13 cellular contexts compared by ENCODE assay signal in the genomic region with DNA sequence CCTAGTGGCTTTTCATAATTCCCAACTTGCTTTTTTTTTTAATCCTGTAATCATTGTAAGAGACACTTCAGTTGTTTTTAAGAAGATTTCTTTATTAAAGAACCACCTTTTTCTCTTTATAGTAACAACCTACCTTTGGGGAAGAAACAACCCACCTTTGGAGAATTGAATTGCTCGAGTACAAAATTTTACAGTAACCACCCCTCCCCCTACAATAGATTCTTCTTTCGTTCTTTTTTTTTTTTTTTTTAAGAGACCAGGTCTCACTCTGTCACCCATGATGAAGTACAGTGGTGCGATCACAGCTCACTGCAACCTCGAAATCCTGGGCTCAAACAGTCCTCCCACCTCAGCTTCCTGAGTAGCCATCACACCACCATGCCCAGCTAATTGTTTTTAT. TPM values are rescaled to one million over a fixed set of nuclear protein-coding genes. Genes with fewer than 3 reads are reported as not detected.
A peak's percentile ranks its signal among the peaks of the same experiment; 100 is the strongest.
DNase-seq lines count a peak whose midpoint lies in the region; ATAC-seq and TF ChIP-seq lines count a peak whose summit lies in the region.
"Had no signal": no experiment of that assay in that cellular context is flagged by ENCODE, and none has a peak within 500 bp of the region (broad histone marks: within the 10 kb centered on the region; RNA-seq: fewer than 3 reads in every experiment).

No MANE protein-coding gene starts in this region.

- BruUV-seq in PC-3 (replicated peaks; lab: Mats Ljungman, UMichigan) = no TSS peak

- H2AFZ ChIP-seq in PC-3 (ENCODE audit: low read length) = no peak overlapping the region

- TF ChIP-seq POLR2A in gastrocnemius medialis (IDR thresholded peaks at IDR 0.05) = no peak

- H3K27me3 ChIP-seq in PC-3 (ENCODE audit: low read length) (no peaks in the 10 kb centered on the region), endodermal cell (ENCODE audit: control insufficient read depth, insufficient read depth, low read length, poor library complexity, severe bottlenecking) (no peaks in the 10 kb centered on the region), gastrocnemius medialis (no peaks in the 10 kb centered on the region)

- H3K9ac ChIP-seq in PC-3 (ENCODE audit: low read length) = no peak overlapping the region; the same call in 1 of the 2 replicates
- no peak overlapping the region for H3K9ac ChIP-seq in endodermal cell (ENCODE audit: extremely low read depth, low read length, poor library complexity, severe bottlenecking)
- H3K9ac ChIP-seq: KMS-11 had no signal

- CTCF ChIA-PET in activated CD8-positive, alpha-beta memory T cell treated with anti-CD3 and anti-CD28 coated beads, Interleukin-2, amount 10 ng/mL, durations not matched to agents 7 days and 5 days (lab: Charles Lee) = interaction anchor here (1.3 to 2.1 kb wide), 2 partner anchors 9 to 14 kb away, joined by 3 to 18 read pairs; a partner anchor contains a TSS
- CTCF ChIA-PET in PC-3 (lab: Charles Lee) = no interaction called here

- H3K4me3 Mint-ChIP-seq in activated CD8-positive, alpha-beta memory T cell treated with anti-CD3 and anti-CD28 coated beads, Interleukin-2, amount 10 ng/mL, durations not matched to agents 7 days and 5 days = peak overlapping the region; percentile 91
- H3K4me3 Mint-ChIP-seq in endodermal cell = peak overlapping the region; percentile 99

- H3K4me1 ChIP-seq in PC-3 (ENCODE audit: insufficient read depth, low read length) (peaks cover 12% of the 10 kb centered on the region), endodermal cell (ENCODE audit: control insufficient read depth, insufficient read depth, low read length) (peaks cover 4% of the 10 kb centered on the region), gastrocnemius medialis (peaks cover 55 to 60% of the 10 kb centered on the region in 2 donors)

- POLR2A ChIA-PET in PC-3 (lab: Charles Lee; ENCODE audit: unreplicated experiment) = no interaction called here

- TF ChIP-seq CTCF in PC-3 (conservative IDR thresholded peaks at IDR 0.05; ENCODE audit: low read depth, low read length) (no peak), endodermal cell (conservative IDR thresholded peaks at IDR 0.05) (no peak), gastrocnemius medialis (IDR thresholded peaks at IDR 0.05 in 4 of 5, conservative IDR thresholded peaks at IDR 0.05 in 1 of 5) (no peak), GM10266 (IDR thresholded peaks at IDR 0.05; ENCODE audit: control insufficient read depth, insufficient read depth, low read depth, missing control alignments) (no peak)

- H3K27ac ChIP-seq in PC-3 (ENCODE audit: low read length) (no peak overlapping the region), endodermal cell (ENCODE audit: low read depth, low read length) (no peak overlapping the region), gastrocnemius medialis (peak overlapping the region in 3 of 4 donors; percentile 90 to 95 (median 94))
- H3K27ac ChIP-seq: epithelial cell of prostate, KMS-11 had no signal

- peaks cover 96% of the 10 kb centered on the region for H3K79me2 ChIP-seq in PC-3 (ENCODE audit: low read length)

- WGBS in endodermal cell (ENCODE audit: insufficient coverage in 1 of 2, insufficient read length in 1 of 2), 2 experiments = 95 to 100% methylated on average over 2 to 4 of the region's 4 CpGs

- in situ Hi-C loops in gastrocnemius medialis (cut with MboI; ENCODE audit: low sequenced_read_pairs in 4 of 4) = loop anchor here in 1 of 4 donors (10.0 kb wide), 1 partner anchor 207 kb away; a partner anchor contains a TSS

- H3K36me3 ChIP-seq in PC-3 (ENCODE audit: low read depth, low read length) = peaks cover 16% of the 10 kb centered on the region
- peaks cover 34% of the 10 kb centered on the region for H3K36me3 ChIP-seq in endodermal cell (ENCODE audit: control insufficient read depth, insufficient read depth, low read length)
- H3K36me3 ChIP-seq in gastrocnemius medialis = peaks cover 0 to 12% of the 10 kb centered on the region in 2 donors

- H3K27ac Mint-ChIP-seq in activated CD8-positive, alpha-beta memory T cell treated with anti-CD3 and anti-CD28 coated beads, Interleukin-2, amount 10 ng/mL, durations not matched to agents 7 days and 5 days = peak overlapping the region; percentile 68
- no peak overlapping the region for H3K27ac Mint-ChIP-seq in endodermal cell

- H3K9me3 Mint-ChIP-seq in activated CD8-positive, alpha-beta memory T cell treated with anti-CD3 and anti-CD28 coated beads, Interleukin-2, amount 10 ng/mL, durations not matched to agents 7 days and 5 days (ENCODE audit: low read depth) = no peaks in the 10 kb centered on the region
- H3K9me3 Mint-ChIP-seq in endodermal cell = no peaks in the 10 kb centered on the region

- no peaks in the 10 kb centered on the region for H3K9me2 ChIP-seq in PC-3 (replicated peaks; ENCODE audit: low read length)

- no peaks in the 10 kb centered on the region for H3K27me3 Mint-ChIP-seq in activated CD8-positive, alpha-beta memory T cell treated with anti-CD3 and anti-CD28 coated beads, Interleukin-2, amount 10 ng/mL, durations not matched to agents 7 days and 5 days
- H3K27me3 Mint-ChIP-seq in endodermal cell (ENCODE audit: insufficient read depth) = no peaks in the 10 kb centered on the region

- H3K36me3 Mint-ChIP-seq in activated CD8-positive, alpha-beta memory T cell treated with anti-CD3 and anti-CD28 coated beads, Interleukin-2, amount 10 ng/mL, durations not matched to agents 7 days and 5 days = peaks cover 10% of the 10 kb centered on the region
- H3K36me3 Mint-ChIP-seq in endodermal cell (ENCODE audit: low read depth) = peaks cover 16% of the 10 kb centered on the region

- no peak for DNase-seq in activated CD8-positive, alpha-beta memory T cell treated with anti-CD3 and anti-CD28 coated beads, Interleukin-2, amount 10 ng/mL, durations not matched to agents 7 days and 5 days
- no peak for DNase-seq in activated CD8-positive, alpha-beta memory T cell treated with anti-CD3 and anti-CD28 coated beads for 24 hours
- DNase-seq in PC-3 = no peak
- no peak for DNase-seq in endodermal cell
- no peak for DNase-seq in gastrocnemius medialis
- no peak for DNase-seq in GM10266 (ENCODE audit: extremely low spot score)
- no peak for DNase-seq in NAMALWA (ENCODE audit: low spot score)
- no peak for DNase-seq in A172 (ENCODE audit: low spot score)
- DNase-seq: GF-D8; NCI-H226; stimulated activated CD4-positive, alpha-beta T cell treated with anti-CD3 and anti-CD28 coated beads, Interleukin-15, amount 100 ng/mL, for 24 hours had no signal

- peaks cover 64% of the 10 kb centered on the region for H3K4me1 Mint-ChIP-seq in activated CD8-positive, alpha-beta memory T cell treated with anti-CD3 and anti-CD28 coated beads, Interleukin-2, amount 10 ng/mL, durations not matched to agents 7 days and 5 days
- H3K4me1 Mint-ChIP-seq in endodermal cell = peaks cover 12% of the 10 kb centered on the region

- peak overlapping the region; percentile 97 for H3K4me2 ChIP-seq in PC-3 (ENCODE audit: low read length)
- H3K4me2 ChIP-seq: KMS-11 had no signal

- H3K4me3 ChIP-seq in PC-3 (ENCODE audit: low read length) (peak overlapping the region; percentile 85; the same call in 1 of the 2 replicates), endodermal cell (ENCODE audit: low read length) (peak overlapping the region; percentile 100), gastrocnemius medialis (no peak overlapping the region)

- H4K20me1 ChIP-seq in PC-3 (ENCODE audit: low read length) = no peaks in the 10 kb centered on the region

- H3K9me3 ChIP-seq in PC-3 (ENCODE audit: low read length) (no peaks in the 10 kb centered on the region), endodermal cell (ENCODE audit: control insufficient read depth, low read length) (no peaks in the 10 kb centered on the region), gastrocnemius medialis (no peaks in the 10 kb centered on the region)

- no peaks in the 10 kb centered on the region for H3F3A ChIP-seq in PC-3 (ENCODE audit: low read length, unreplicated experiment)

- intact Hi-C loops in PC-3 (cut with micrococcal nuclease) (loop anchor here (5.0 kb wide), 1 partner anchor 205 kb away; a partner anchor contains a TSS), gastrocnemius medialis (cut with DNase I; ENCODE audit: low total_unique reads) (loop anchor here (5.0 kb wide), 1 partner anchor 145 kb away; a partner anchor contains a TSS)

- ATAC-seq in activated CD8-positive, alpha-beta memory T cell treated with anti-CD3 and anti-CD28 coated beads, Interleukin-2, amount 10 ng/mL, durations not matched to agents 7 days and 5 days = no peak
- ATAC-seq in PC-3 (no peak), gastrocnemius medialis (no peak)

RNA-seq across cellular contexts. Expression of a gene that starts 2.1 kb away (rescaled TPM):
- 10 to 100 TPM; 17.9 to 20.9 TPM for total RNA-seq in activated CD8-positive, alpha-beta memory T cell treated with anti-CD3 and anti-CD28 coated beads, Interleukin-2, amount 10 ng/mL, durations not matched to agents 7 days and 5 days
- total RNA-seq in PC-3 (2014; rRNA removed) (17.9 and 18.4 TPM in 2 replicates), endodermal cell (10 to 100 TPM; 26.8 to 29.2 TPM), gastrocnemius medialis (10 to 100 TPM in 1 of 4 donors, 1 to 10 TPM in 3; 6.5 to 10.5 (median 9.3) TPM)
- polyA plus RNA-seq in endodermal cell (2013, experiment 1 of 2) = 40.8 TPM
- polyA plus RNA-seq in endodermal cell (2013, experiment 2 of 2) = 41.2 TPM
- 41.2 and 46.8 TPM in 2 replicates for total RNA-seq in A172 (2014; rRNA removed; shearing (Covaris generic))

RNA-seq across cellular contexts. Expression of a gene that starts 13.7 kb away (rescaled TPM):
- total RNA-seq in activated CD8-positive, alpha-beta memory T cell treated with anti-CD3 and anti-CD28 coated beads, Interleukin-2, amount 10 ng/mL, durations not matched to agents 7 days and 5 days = 100 to 1,000 TPM; 190 to 196 TPM
- total RNA-seq in PC-3 (2014; rRNA removed) (98.7 and 112 TPM in 2 replicates), endodermal cell (100 to 1,000 TPM; 227 to 232 TPM), gastrocnemius medialis (100 to 1,000 TPM in 1 of 4 donors, 10 to 100 TPM in 3; 42.4 to 135 (median 52.2) TPM)
- 224 TPM for polyA plus RNA-seq in endodermal cell (2013, experiment 1 of 2)
- polyA plus RNA-seq in endodermal cell (2013, experiment 2 of 2) = 206 TPM
- 78.9 and 92.0 TPM in 2 replicates for total RNA-seq in A172 (2014; rRNA removed; shearing (Covaris generic))

Comparison
In these comparisons a context has a peak if more than half of its experiments do, and no peak if none do; other contexts are left out.
1. H3K27ac ChIP-seq: peak in gastrocnemius medialis (3 of 4); none in PC-3 (single experiment) and endodermal cell (single experiment).
2. H3K4me3 ChIP-seq: peak in PC-3 (single experiment) and endodermal cell (single experiment); none in gastrocnemius medialis (0 of 4).